Comparison of ENCODE assay signal across 28 cellular contexts in genomic region chr1:10906866-10907519, GRCh38.
A peak's percentile ranks its signal among the peaks of the same experiment; 100 is the strongest.
DNase-seq lines count a peak whose midpoint lies in the region; ATAC-seq, FAIRE-seq and TF ChIP-seq lines count a peak whose summit lies in the region.
"Had no signal": no experiment of that assay in that cellular context is flagged by ENCODE, and none has a peak within 500 bp of the region (broad histone marks: within the 10 kb centered on the region; RNA-seq: fewer than 3 reads in every experiment).

No MANE protein-coding gene starts in this region.

- TF ChIP-seq CTCF in WERI-Rb-1 (IDR thresholded peaks at IDR 0.05; ENCODE audit: low read depth, low read length) (no peak), kidney (IDR thresholded peaks at IDR 0.05; ENCODE audit: borderline replicate concordance, extremely low read depth, insufficient read depth) (no peak)

- no peak overlapping the region for H3K4me3 ChIP-seq in WERI-Rb-1 (ENCODE audit: low read depth, low read length)
- H3K4me3 ChIP-seq in kidney (ENCODE audit: low read length in 2 of 2), result no peak overlapping the region
- H3K4me3 ChIP-seq: heart left ventricle, lower lobe of right lung, sigmoid colon, SK-N-MC, suprapubic skin, vagina had no signal

- no peak for ATAC-seq in HG03025 (IDR thresholded peaks at IDR 0.05; ENCODE audit: low FRiP score, unreplicated experiment)
- ATAC-seq: activated CD8-positive, alpha-beta T cell treated with anti-CD3 and anti-CD28 coated beads for 36 hours; heart left ventricle; lower lobe of right lung; Panc1 had no signal

- no peaks in the 10 kb centered on the region for H3K27me3 ChIP-seq in WERI-Rb-1 (ENCODE audit: insufficient read depth, low read depth, severe bottlenecking)
- H3K27me3 ChIP-seq: sigmoid colon, vagina had no signal

- H3K27ac ChIP-seq in WERI-Rb-1 (peak overlapping the region; percentile 29; the same call in 1 of the 2 replicates), kidney (ENCODE audit: low read depth in 2 of 2, low read length in 2 of 2) (no peak overlapping the region)
- H3K27ac ChIP-seq: heart left ventricle, lower lobe of right lung, parathyroid adenoma, sigmoid colon, SK-N-MC, suprapubic skin, vagina had no signal

- H3K9me3 ChIP-seq in WERI-Rb-1 (ENCODE audit: severe bottlenecking), result no peaks in the 10 kb centered on the region
- no peaks in the 10 kb centered on the region for H3K9me3 ChIP-seq in kidney (ENCODE audit: control insufficient read depth in 1 of 2, low read length in 2 of 2)
- H3K9me3 ChIP-seq: Caco-2, heart left ventricle, lower lobe of right lung, sigmoid colon, suprapubic skin, vagina had no signal

- intact Hi-C loops in kidney (cut with DNase I), result no loop called here

- H3K9ac ChIP-seq in kidney (ENCODE audit: low read length in 2 of 2), result no peak overlapping the region
- H3K9ac ChIP-seq: parathyroid adenoma had no signal

- no peak for FAIRE-seq in kidney (lab: Jason Lieb, UNC)
- FAIRE-seq: GM18507 had no signal

- DNase-seq in NCI-H2171 treated with DMSO at 0.1 percent for 48 hours (lab: John Stamatoyannopoulos, UW), result peak; percentile 52
- DNase-seq in NCI-H2171 (lab: John Stamatoyannopoulos, UW), result no peak
- DNase-seq in DMS79 treated with DMSO at 0.1 percent for 48 hours (lab: John Stamatoyannopoulos, UW), result peak; percentile 54
- peak; percentile 28 for DNase-seq in WERI-Rb-1
- peak; percentile 72 for DNase-seq in kidney
- DNase-seq in NAMALWA (ENCODE audit: low spot score), result no peak
- no peak for DNase-seq in GDM1 (lab: John Stamatoyannopoulos, UW)
- DNase-seq: 8988T; activated CD4-positive, CD25-positive, alpha-beta regulatory T cell; activated naive CD4-positive, alpha-beta T cell treated with anti-CD3 and anti-CD28 coated beads, Interleukin-2, amount 10 ng/mL, durations not matched to agents 7 days and 5 days; activated T-cell treated with anti-CD3 and anti-CD28 coated beads, Interleukin-2, amount 50 U/mL, for 24 hours; AML-193; Caco-2; HFFc6; lower lobe of right lung; NCI-H446; NK-92 treated with Interleukin-12 subunit alpha and Interleukin-12 subunit beta, amount 100 ng/mL, for 24 hours; sigmoid colon; T-helper 9 cell had no signal

- no peaks in the 10 kb centered on the region for H3K4me1 ChIP-seq in kidney (ENCODE audit: control insufficient read depth in 1 of 2, insufficient read depth in 1 of 2, low read depth in 1 of 2, low read length in 2 of 2)
- H3K4me1 ChIP-seq: parathyroid adenoma, sigmoid colon had no signal

- no peaks in the 10 kb centered on the region for H3K36me3 ChIP-seq in WERI-Rb-1
- H3K36me3 ChIP-seq in kidney (ENCODE audit: control insufficient read depth in 1 of 2, insufficient read depth in 2 of 2, low read length in 2 of 2), result no peaks in the 10 kb centered on the region
- H3K36me3 ChIP-seq: heart left ventricle, lower lobe of right lung, sigmoid colon, suprapubic skin, vagina had no signal

Comparison
In these comparisons a context has a peak if more than half of its experiments do, and no peak if none do; other contexts are left out.
1. DNase-seq: peak in NCI-H2171 treated with DMSO at 0.1 percent for 48 hours (single experiment), DMS79 treated with DMSO at 0.1 percent for 48 hours (single experiment), WERI-Rb-1 (single experiment) and kidney (single experiment); none in NCI-H2171 (single experiment), NAMALWA (single experiment) and GDM1 (single experiment).